In genomic region chr6:137229075-137229759, GRCh38 we compare ENCODE assay signal across 19 cellular contexts. TPM values are rescaled to one million over a fixed set of nuclear protein-coding genes. Genes with fewer than 3 reads are reported as not detected.
"Had no signal": no experiment of that assay in that cellular context is flagged by ENCODE, and none has a peak within 500 bp of the region (broad histone marks: within the 10 kb centered on the region; RNA-seq: fewer than 3 reads in every experiment).

No MANE protein-coding gene starts in this region.

- H3K27ac Mint-ChIP-seq: activated naive CD8-positive, alpha-beta T cell treated with anti-CD3 and anti-CD28 coated beads, Interleukin-2, amount 50 U/mL, for 24 hours; activated T-helper 1 cell treated with anti-CD3 and anti-CD28 coated beads, Interleukin-12 subunit alpha, Interleukin-12 subunit beta, Interleukin-2, Interleukin-4 antibody, amounts not matched to agents 30 ng/mL and 10 ng/mL and 1 ng/mL, durations not matched to agents 14 hours and 24 hours and 36 hours had no signal

- ATAC-seq: activated CD4-positive, CD25-positive, alpha-beta regulatory T cell treated with anti-CD3 and anti-CD28 coated beads, Interleukin-2, amount 50 U/mL, for 24 hours; activated naive CD8-positive, alpha-beta T cell treated with anti-CD3 and anti-CD28 coated beads, Interleukin-2, amount 50 U/mL, for 24 hours had no signal

- H3K4me3 Mint-ChIP-seq: activated naive CD8-positive, alpha-beta T cell treated with anti-CD3 and anti-CD28 coated beads, Interleukin-2, amount 50 U/mL, for 24 hours; activated T-helper 1 cell treated with anti-CD3 and anti-CD28 coated beads, Interleukin-12 subunit alpha, Interleukin-12 subunit beta, Interleukin-2, Interleukin-4 antibody, amounts not matched to agents 30 ng/mL and 10 ng/mL and 1 ng/mL, durations not matched to agents 14 hours and 24 hours and 36 hours had no signal

- DNase-seq: activated naive CD4-positive, alpha-beta T cell; activated naive CD8-positive, alpha-beta T cell treated with anti-CD3 and anti-CD28 coated beads, Interleukin-2, amount 50 U/mL, for 24 hours; hypothalamus; midbrain; stimulated activated CD4-positive, alpha-beta T cell treated with anti-CD3 and anti-CD28 coated beads, Interleukin-15, amount 100 ng/mL, for 24 hours; stimulated activated CD4-positive, alpha-beta T cell treated with anti-CD3 and anti-CD28 coated beads, Interleukin-4, amount 100 ng/mL, for 1 hour; stimulated activated naive CD4-positive, alpha-beta T cell treated with Interleukin-2 at 50 U/mL for 16 hours; substantia nigra; T-helper 9 cell had no signal

- H3K9me3 Mint-ChIP-seq: activated naive CD8-positive, alpha-beta T cell treated with anti-CD3 and anti-CD28 coated beads, Interleukin-2, amount 50 U/mL, for 24 hours; activated T-helper 1 cell treated with anti-CD3 and anti-CD28 coated beads, Interleukin-12 subunit alpha, Interleukin-12 subunit beta, Interleukin-2, Interleukin-4 antibody, amounts not matched to agents 30 ng/mL and 10 ng/mL and 1 ng/mL, durations not matched to agents 14 hours and 24 hours and 36 hours had no signal

RNA-seq across cellular contexts. Expression of gene IL22RA2, which starts 55.8 kb away (rescaled TPM):
- total RNA-seq: activated CD8-positive, alpha-beta memory T cell treated with anti-CD3 and anti-CD28 coated beads for 36 hours; activated T-helper 1 cell treated with anti-CD3 and anti-CD28 coated beads, Interleukin-12 subunit alpha, Interleukin-12 subunit beta, Interleukin-2, Interleukin-4 antibody, amounts not matched to agents 30 ng/mL and 10 ng/mL and 1 ng/mL, durations not matched to agents 14 hours and 24 hours and 36 hours; cardiac muscle cell; esophagus muscularis mucosa; glomerular endothelial cell; kidney epithelial cell; myocyte; SK-MEL-5; tibial nerve had no signal
